Comparison of ENCODE assay signal across 9 cellular contexts in the genomic region with DNA sequence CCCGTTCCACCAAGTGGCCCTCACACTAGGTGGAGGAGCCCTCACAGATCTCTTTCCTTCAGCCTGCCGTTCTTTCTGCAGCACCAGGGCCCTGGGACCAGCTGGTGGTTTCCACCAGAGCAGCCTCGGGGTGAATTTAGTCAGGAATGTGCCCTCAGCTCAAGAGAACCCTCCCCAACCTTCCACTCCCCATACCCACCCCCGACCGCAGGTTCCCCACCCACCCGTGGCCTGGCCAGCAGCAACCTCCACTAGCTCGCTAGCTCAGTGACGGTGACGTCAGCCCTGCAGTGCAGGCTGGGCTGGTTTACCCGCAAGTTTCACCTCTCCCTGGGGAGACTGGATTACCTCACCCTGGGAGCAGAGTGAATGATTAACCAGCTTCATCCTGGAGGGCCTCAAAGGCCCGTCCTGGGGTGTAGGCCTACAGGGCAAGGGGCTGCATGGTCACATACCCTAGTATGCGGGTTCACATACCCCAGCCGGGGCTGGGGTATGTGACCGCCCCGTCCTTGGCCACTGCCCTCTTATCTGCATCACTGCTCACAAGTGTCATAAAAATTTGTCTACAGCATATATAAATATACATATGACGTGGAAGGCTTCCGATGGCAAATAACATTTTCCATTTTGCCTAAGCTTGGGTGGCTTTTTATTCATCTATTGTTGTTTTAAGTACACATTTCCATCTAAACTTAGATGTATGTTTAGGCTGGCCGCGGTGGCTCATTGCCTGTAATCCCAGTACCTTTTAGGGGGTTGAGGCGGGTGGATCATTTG. TPM values are rescaled to one million over a fixed set of nuclear protein-coding genes. Genes with fewer than 3 reads are reported as not detected.
A peak's percentile ranks its signal among the peaks of the same experiment; 100 is the strongest.
DNase-seq lines count a peak whose midpoint lies in the region; ATAC-seq and TF ChIP-seq lines count a peak whose summit lies in the region.
"Had no signal": no experiment of that assay in that cellular context is flagged by ENCODE, and none has a peak within 500 bp of the region (broad histone marks: within the 10 kb centered on the region; RNA-seq: fewer than 3 reads in every experiment).

No MANE protein-coding gene starts in this region.

- BruUV-seq in A673 (replicated peaks; lab: Mats Ljungman, UMichigan) = no TSS peak
- no TSS peak for BruUV-seq in OCI-LY7 (replicated peaks; lab: Mats Ljungman, UMichigan)

- H3K9me3 ChIP-seq in A673 (ENCODE audit: low read depth, low read length, poor library complexity, severe bottlenecking) (no peaks in the 10 kb centered on the region), fibroblast of lung (ENCODE audit: control insufficient read depth, insufficient read depth, low read depth, low read length) (no peaks in the 10 kb centered on the region), prostate gland (no peaks in the 10 kb centered on the region), OCI-LY7 (ENCODE audit: low read length) (no peaks in the 10 kb centered on the region)

- WGBS in prostate gland = 35% methylated on average over 20 of the region's 20 CpGs

- H3K27ac ChIP-seq in A673 (ENCODE audit: low read depth, low read length, poor library complexity, severe bottlenecking) (no peak overlapping the region), fibroblast of lung (ENCODE audit: insufficient read depth, low read length) (no peak overlapping the region), prostate gland (peak overlapping the region; percentile 64 to 68), OCI-LY7 (ENCODE audit: low read depth, low read length, poor library complexity, severe bottlenecking) (no peak overlapping the region)

- H3K9me2 ChIP-seq in OCI-LY7 (ENCODE audit: insufficient read depth, low read length) = no peaks in the 10 kb centered on the region

- CTCF ChIA-PET in A673 (lab: Charles Lee) (interaction anchor here (0.6 kb wide), 3 partner anchors 42 to 117 kb away, joined by 3 to 4 read pairs (median 3); no protein-coding TSS in a partner anchor), OCI-LY7 (lab: Charles Lee; ENCODE audit: unreplicated experiment) (no interaction called here)

- no peak overlapping the region for H3K9ac ChIP-seq in fibroblast of lung (ENCODE audit: insufficient read depth, low read length)

- TF ChIP-seq CTCF in A673 (conservative IDR thresholded peaks at IDR 0.05; ENCODE audit: low read depth, low read length) (no peak), fibroblast of lung (conservative IDR thresholded peaks at IDR 0.05 in 1 of 2, IDR thresholded peaks at IDR 0.05 in 1 of 2; ENCODE audit: low read depth in 1 of 2, low read length in 2 of 2) (no peak), prostate gland (IDR thresholded peaks at IDR 0.05) (no peak), OCI-LY7 (conservative IDR thresholded peaks at IDR 0.05; ENCODE audit: low read length) (no peak)

- no peaks in the 10 kb centered on the region for H3K79me2 ChIP-seq in fibroblast of lung (ENCODE audit: control insufficient read depth, insufficient read depth, low read length)
- H3K79me2 ChIP-seq in OCI-LY7 (ENCODE audit: insufficient read depth, low read depth, low read length) = no peaks in the 10 kb centered on the region

- H3K27me3 ChIP-seq in A673 (replicated peaks; ENCODE audit: insufficient read depth, low read depth, low read length, poor library complexity) (no peaks in the 10 kb centered on the region), fibroblast of lung (ENCODE audit: control insufficient read depth, insufficient read depth, low read length) (peaks cover 3% of the 10 kb centered on the region), prostate gland (replicated peaks; ENCODE audit: insufficient read depth) (no peaks in the 10 kb centered on the region)

- H3K4me3 ChIP-seq in A673 (ENCODE audit: low read depth, low read length, poor library complexity, severe bottlenecking) (no peak overlapping the region), fibroblast of lung (replicated peaks in 1 of 4; ENCODE audit: control extremely low read depth in 1 of 4, insufficient read depth in 1 of 4, low read depth in 3 of 4, low read length in 4 of 4) (no peak overlapping the region), prostate gland (no peak overlapping the region), OCI-LY7 (ENCODE audit: low read depth, low read length, poor library complexity, severe bottlenecking) (no peak overlapping the region)

- DNase-seq in A673 (ENCODE audit: low spot score) = peak; percentile 93
- DNase-seq in OCI-M1 (lab: John Stamatoyannopoulos, UW) = peak; percentile 62
- DNase-seq in fibroblast of lung (ENCODE audit: low read depth in 2 of 2) = peak; percentile 94 to 97
- peak; percentile 95 for DNase-seq in prostate gland (ENCODE audit: low spot score)
- no peak for DNase-seq in activated naive CD4-positive, alpha-beta T cell treated with anti-CD3 and anti-CD28 coated beads, Interleukin-2, amount 50 U/mL, for 16 hours
- DNase-seq in OCI-LY7 (ENCODE audit: low spot score) = no peak
- DNase-seq in stimulated activated CD4-positive, alpha-beta T cell treated with anti-CD3 and anti-CD28 coated beads, Interleukin-4, amount 100 ng/mL, for 4 hours = no peak
- DNase-seq: activated naive CD8-positive, alpha-beta T cell treated with anti-CD3 and anti-CD28 coated beads, Interleukin-2, amount 10 ng/mL, durations not matched to agents 7 days and 5 days had no signal

- no peak for TF ChIP-seq POLR2A in prostate gland (IDR thresholded peaks at IDR 0.05)

- intact Hi-C loops in A673 (cut with micrococcal nuclease; ENCODE audit: unreplicated experiment) (no loop called here), prostate gland (cut with DNase I) (no loop called here), OCI-LY7 (cut with micrococcal nuclease; ENCODE audit: unreplicated experiment) (no loop called here)

- H4K20me1 ChIP-seq in fibroblast of lung (ENCODE audit: control insufficient read depth, extremely low read depth, insufficient read depth, low read length) (no peaks in the 10 kb centered on the region), OCI-LY7 (ENCODE audit: insufficient read depth, low read length) (no peaks in the 10 kb centered on the region)

- ATAC-seq in GM21619 (IDR thresholded peaks at IDR 0.05; ENCODE audit: unreplicated experiment) = peak; percentile 47

- H3K4me1 ChIP-seq in A673 (ENCODE audit: insufficient read depth, low read length, poor library complexity, severe bottlenecking) (peaks cover 10% of the 10 kb centered on the region), fibroblast of lung (ENCODE audit: control insufficient read depth, extremely low read depth, insufficient read depth, low read length) (peaks cover 2% of the 10 kb centered on the region), prostate gland (replicated peaks) (peaks cover 9% of the 10 kb centered on the region), OCI-LY7 (ENCODE audit: insufficient read depth, low read length, poor library complexity, severe bottlenecking) (no peaks in the 10 kb centered on the region)

- POLR2A ChIA-PET in A673 (lab: Charles Lee; ENCODE audit: low non-redundant PET) = no interaction called here
- POLR2A ChIA-PET in OCI-LY7 (lab: Charles Lee) = interaction anchor here (0.7 kb wide), 1 partner anchor 209 kb away, joined by 4 read pairs; no protein-coding TSS in a partner anchor

- H3K4me2 ChIP-seq in fibroblast of lung (ENCODE audit: extremely low read depth, insufficient read depth, low read length) = peak overlapping the region; percentile 5
- H3K4me2 ChIP-seq in OCI-LY7 (ENCODE audit: low read length) = no peak overlapping the region

- H3K36me3 ChIP-seq in A673 (ENCODE audit: insufficient read depth, low read length, poor library complexity, severe bottlenecking) = no peaks in the 10 kb centered on the region
- no peaks in the 10 kb centered on the region for H3K36me3 ChIP-seq in fibroblast of lung (ENCODE audit: control insufficient read depth, insufficient read depth, low read length)
- H3K36me3 ChIP-seq in prostate gland = no peaks in the 10 kb centered on the region
- no peaks in the 10 kb centered on the region for H3K36me3 ChIP-seq in OCI-LY7 (ENCODE audit: insufficient read depth, low read length)

- H2AFZ ChIP-seq in fibroblast of lung (ENCODE audit: low read length) (no peak overlapping the region), OCI-LY7 (ENCODE audit: low read length) (no peak overlapping the region)

RNA-seq across cellular contexts. Expression of a gene that starts 24.5 kb away (rescaled TPM):
- total RNA-seq in A673 (2021) (0.50 and 0.56 TPM in 2 replicates), fibroblast of lung (0.17 TPM in 1 of 2 replicates, not detected in the other), prostate gland (100 to 1,000 TPM in 1 of 2 donors, 10 to 100 TPM in 1; 74.4 to 191 TPM), OCI-LY7 (2022) (0.18 and 0.44 TPM in 2 replicates)
- 0.06 and 0.12 TPM in 2 replicates for polyA plus RNA-seq in fibroblast of lung
- polyA plus RNA-seq in fibroblast of lung (2012) = 0.10 TPM in 1 of 2 replicates, not detected in the other
- not detected in 2 replicates for polyA minus RNA-seq in fibroblast of lung (ENCODE audit: low replicate concordance)
- total RNA-seq in OCI-LY7 (2014; rRNA removed; shearing (Covaris generic)) = 0.09 TPM in 1 of 2 replicates, not detected in the other

RNA-seq across cellular contexts. Expression of a gene that starts 52.4 kb away (rescaled TPM):
- total RNA-seq in A673 (2021) (59.3 and 74.1 TPM in 2 replicates), fibroblast of lung (43.7 and 77.1 TPM in 2 replicates), prostate gland (100 to 1,000 TPM in 1 of 2 donors, 10 to 100 TPM in 1; 70.4 to 104 TPM), OCI-LY7 (2022) (50.9 and 52.1 TPM in 2 replicates)
- polyA plus RNA-seq in fibroblast of lung = 56.9 and 63.1 TPM in 2 replicates
- 67.5 and 69.1 TPM in 2 replicates for polyA plus RNA-seq in fibroblast of lung (2012)
- 149 and 172 TPM in 2 replicates for polyA minus RNA-seq in fibroblast of lung (ENCODE audit: low replicate concordance)
- 14.7 and 22.7 TPM in 2 replicates for total RNA-seq in OCI-LY7 (2014; rRNA removed; shearing (Covaris generic))

Comparison
In these comparisons a context has a peak if more than half of its experiments do, and no peak if none do; other contexts are left out.
1. DNase-seq: peak in A673 (single experiment), OCI-M1 (single experiment), fibroblast of lung (2 of 2) and prostate gland (single experiment); none in activated naive CD4-positive, alpha-beta T cell treated with anti-CD3 and anti-CD28 coated beads, Interleukin-2, amount 50 U/mL, for 16 hours (single experiment), OCI-LY7 (single experiment) and stimulated activated CD4-positive, alpha-beta T cell treated with anti-CD3 and anti-CD28 coated beads, Interleukin-4, amount 100 ng/mL, for 4 hours (0 of 2).
2. H3K27ac ChIP-seq: peak in prostate gland (2 of 2); none in A673 (single experiment), fibroblast of lung (single experiment) and OCI-LY7 (single experiment).
3. RNA of a gene that starts 24.5 kb away (total RNA-seq): 74.4 to 191 TPM in prostate gland; 0.50 to 0.56 TPM in A673, 0.09 to 0.44 TPM in OCI-LY7 and 0.17 TPM in fibroblast of lung; every median in the first group is over 10 times any median in the second.